In genomic region chr3:38315488-38316230, GRCh38 we compare ENCODE assay signal across 27 cellular contexts. TPM values are rescaled to one million over a fixed set of nuclear protein-coding genes. Genes with fewer than 3 reads are reported as not detected.
"Had no signal": no experiment of that assay in that cellular context is flagged by ENCODE, and none has a peak within 500 bp of the region (broad histone marks: within the 10 kb centered on the region; RNA-seq: fewer than 3 reads in every experiment).

No MANE protein-coding gene starts in this region.

- H3K27ac ChIP-seq: dorsolateral prefrontal cortex, gastrocnemius medialis, hepatocyte, pancreas, suprapubic skin, transverse colon had no signal

- H3K27me3 ChIP-seq: dorsolateral prefrontal cortex, gastrocnemius medialis, hepatocyte, pancreas, suprapubic skin, transverse colon had no signal

- H3K36me3 ChIP-seq: gastrocnemius medialis, pancreas, suprapubic skin, transverse colon had no signal

- H3K9me3 ChIP-seq: gastrocnemius medialis, mucosa of descending colon, pancreas, suprapubic skin, transverse colon had no signal

- H3K4me1 ChIP-seq: gastrocnemius medialis, pancreas, suprapubic skin, transverse colon had no signal

- H2AFZ ChIP-seq: hepatocyte had no signal

- H3K4me3 ChIP-seq: dorsolateral prefrontal cortex, gastrocnemius medialis, hepatocyte, lung, mucosa of descending colon, pancreas, smooth muscle cell, suprapubic skin, transverse colon had no signal

- ATAC-seq: gastrocnemius medialis; left lobe of liver; mucosa of descending colon; natural killer cell treated with Interleukin-12 subunit alpha and Interleukin-12 subunit beta and Interleukin-15 and Interleukin-18, amount 100 ng/mL, for 72 hours; pancreas; sciatic nerve; stimulated activated naive CD8-positive, alpha-beta T cell treated with anti-CD3 and anti-CD28 coated beads, Interleukin-15, amount 100 ng/mL, for 72 hours had no signal

- DNase-seq: dorsolateral prefrontal cortex; effector CD4-positive, alpha-beta T cell; foreskin fibroblast; gastrocnemius medialis; kidney; mucosa of descending colon; naive B cell; occipital lobe; pancreas; retina; stimulated activated CD4-positive, alpha-beta T cell treated with anti-CD3 and anti-CD28 coated beads, Interleukin-12 subunit alpha, Interleukin-12 subunit beta, amount 100 ng/mL, for 4 hours; stimulated activated CD4-positive, alpha-beta T cell treated with anti-CD3 and anti-CD28 coated beads, Interleukin-1b, Interleukin-23, amount 100 ng/mL, for 48 hours; stimulated activated CD4-positive, alpha-beta T cell treated with anti-CD3 and anti-CD28 coated beads, Interleukin-4, amount 100 ng/mL, for 1 hour; stimulated activated CD8-positive, alpha-beta memory T cell treated with anti-CD3 and anti-CD28 coated beads, Interleukin-4, amount 100 ng/mL, for 48 hours; stimulated activated naive CD4-positive, alpha-beta T cell; stimulated activated naive CD8-positive, alpha-beta T cell treated with anti-CD3 and anti-CD28 coated beads, Interleukin-15, amount 100 ng/mL, for 72 hours; transverse colon had no signal

- H3K4me2 ChIP-seq: hepatocyte, smooth muscle cell had no signal

RNA-seq across cellular contexts. Expression of gene SLC22A14, which starts 33.6 kb away (rescaled TPM):
- total RNA-seq: left lobe of liver, lung had no signal
- polyA plus RNA-seq: liver had no signal

RNA-seq across cellular contexts. Expression of gene SLC22A13, which starts 50.0 kb away (rescaled TPM):
- total RNA-seq: glomerular endothelial cell had no signal
- polyA plus RNA-seq: hepatocyte, smooth muscle cell, urinary bladder had no signal
